ENCODE assay signal across 1 cellular context in genomic region chrX:46757052-46757451, GRCh38.
TF ChIP-seq lines count a peak whose summit lies in the region.

No MANE protein-coding gene starts in this region.

TF ChIP-seq in H1, 55 proteins besides CTCF, POLR2A, EP300 and RAD21 (continued from another document):
- TF ChIP-seq GTF2F1 (IDR thresholded peaks at IDR 0.05; ENCODE audit: borderline replicate concordance, low read depth, low read length) (no peak), KDM5A (IDR thresholded peaks at IDR 0.05; ENCODE audit: low read length) (no peak), RNF2 (IDR thresholded peaks at IDR 0.05; ENCODE audit: borderline replicate concordance, low read depth, low read length, missing control alignments, poor library complexity, severe bottlenecking) (no peak), MAFK (IDR thresholded peaks at IDR 0.05; ENCODE audit: low read depth, low read length) (no peak), RBBP5 (IDR thresholded peaks at IDR 0.05; ENCODE audit: borderline replicate concordance, low read depth, low read length) (no peak), CTBP2 (IDR thresholded peaks at IDR 0.05; ENCODE audit: borderline replicate concordance, insufficient read depth, insufficient read length, low read length) (no peak)
